In the genomic region with DNA sequence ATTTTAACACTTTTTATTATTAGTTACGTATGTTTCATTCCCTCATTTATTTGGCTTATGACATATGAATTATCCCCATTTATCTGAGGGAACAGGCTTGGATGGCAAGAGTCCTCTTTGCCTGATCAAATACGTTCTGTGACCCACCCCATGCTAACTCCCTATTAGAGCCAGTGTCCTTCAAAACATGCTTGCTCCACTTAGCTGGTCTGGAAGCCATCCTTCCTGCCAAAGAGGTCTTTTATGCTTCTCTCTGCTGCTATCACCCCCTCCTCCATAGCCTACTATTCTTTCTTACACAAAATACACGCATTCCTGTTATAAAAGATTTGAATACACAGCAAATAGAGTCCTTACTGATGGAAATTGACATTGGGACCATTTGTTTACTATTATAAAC, we compare ENCODE assay signal across 19 cellular contexts. TPM values are rescaled to one million over a fixed set of nuclear protein-coding genes. Genes with fewer than 3 reads are reported as not detected.
A peak's percentile ranks its signal among the peaks of the same experiment; 100 is the strongest.
DNase-seq lines count a peak whose midpoint lies in the region; ATAC-seq, FAIRE-seq and TF ChIP-seq lines count a peak whose summit lies in the region.
"Had no signal": no experiment of that assay in that cellular context is flagged by ENCODE, and none has a peak within 500 bp of the region (broad histone marks: within the 10 kb centered on the region; RNA-seq: fewer than 3 reads in every experiment).

No MANE protein-coding gene starts in this region.

- H3K4me3 ChIP-seq in A549 (no peak overlapping the region), SK-N-MC (no peak overlapping the region), iPS-20b (ENCODE audit: low read length) (no peak overlapping the region)
- H3K4me3 ChIP-seq: SJSA1 had no signal

- TF ChIP-seq CTCF in 22Rv1 (IDR thresholded peaks at IDR 0.05) (no peak), A549 (IDR thresholded peaks at IDR 0.05) (no peak)

- H3K4me1 ChIP-seq in A549 (peaks cover 59% of the 10 kb centered on the region), iPS-20b (ENCODE audit: insufficient read depth, low read length) (peaks cover 2% of the 10 kb centered on the region; the same call in 1 of the 2 replicates)

- POLR2A ChIA-PET in A549 (lab: Yijun Ruan, JAX), result interaction anchor here (0.6 to 1.2 kb wide), 2 partner anchors 16 to 690 kb away, joined by 3 to 4 read pairs; no protein-coding TSS in a partner anchor

- DNase-seq in A549 (ENCODE audit: low read depth in 1 of 2, low spot score in 1 of 2), result no peak
- no peak for DNase-seq in SK-N-MC (ENCODE audit: low read depth, low spot score)
- DNase-seq in NCI-H2227 treated with DMSO at 0.1 percent for 48 hours (lab: John Stamatoyannopoulos, UW), result no peak
- DNase-seq in cortex of kidney (lab: John Stamatoyannopoulos, UW), result no peak
- DNase-seq: DMS79; H7; KBM-7; NCI-H1092; NCI-H1436 treated with DMSO at 0.1 percent for 48 hours; NCI-H1930; NCI-H510A treated with DMSO at 0.1 percent for 48 hours; NCI-H774; NK-92 treated with Interleukin-12 subunit alpha and Interleukin-12 subunit beta, amount 100 ng/mL, for 24 hours had no signal

- no peak for TF ChIP-seq POLR2A in A549 (IDR thresholded peaks at IDR 0.05; ENCODE audit: low read length)

- TF ChIP-seq RAD21 in A549 (conservative IDR thresholded peaks at IDR 0.05 in 1 of 2, IDR thresholded peaks at IDR 0.05 in 1 of 2), result no peak

- H3K9me3 ChIP-seq in A549 (no peaks in the 10 kb centered on the region), SK-N-MC (ENCODE audit: low read depth, low read length) (no peaks in the 10 kb centered on the region), iPS-20b (ENCODE audit: insufficient read depth, low read depth, low read length) (no peaks in the 10 kb centered on the region)
- H3K9me3 ChIP-seq: SJSA1 had no signal

- H3K27me3 ChIP-seq in iPS-20b (ENCODE audit: insufficient read depth, low read length), result no peaks in the 10 kb centered on the region
- H3K27me3 ChIP-seq: SJSA1 had no signal

- TF ChIP-seq EP300 in A549 (IDR thresholded peaks at IDR 0.05), result no peak

- H3K36me3 ChIP-seq in SK-N-MC (ENCODE audit: insufficient read depth, low read length) (peaks cover 49% of the 10 kb centered on the region), iPS-20b (ENCODE audit: insufficient read depth, low read depth, low read length) (peaks cover 54% of the 10 kb centered on the region)

- H3K27ac ChIP-seq in 22Rv1 (peak overlapping the region; percentile 66), A549 (peak overlapping the region; percentile 44 to 76; a peak in 3 of 6 replicates), SK-N-MC (peak overlapping the region; percentile 66; the same call in 1 of the 2 replicates), iPS-20b (ENCODE audit: low read length) (no peak overlapping the region)
- H3K27ac ChIP-seq: C4-2B, SJSA1 had no signal

- H3K4me2 ChIP-seq in A549, result peak overlapping the region; percentile 60; the same call in 2 of the 3 replicates

- no peak for FAIRE-seq in A549 (lab: Jason Lieb, UNC)

- CTCF ChIA-PET in A549 (lab: Yijun Ruan, JAX), result interaction anchor here (0.6 to 1.2 kb wide), 2 partner anchors 61 to 1619 kb away, joined by 4 read pairs; no protein-coding TSS in a partner anchor

- ATAC-seq in A549, result no peak
- no peak for ATAC-seq in GM19324 (IDR thresholded peaks at IDR 0.05; ENCODE audit: low FRiP score, unreplicated experiment)
- ATAC-seq: Right ventricle myocardium inferior had no signal

- WGBS in A549 (ENCODE audit: missing lambda C conversion rate), result 90% methylated on average over 3 of the region's 3 CpGs

- no peak overlapping the region for H3K9ac ChIP-seq in SK-N-MC (ENCODE audit: insufficient read length)
- H3K9ac ChIP-seq in iPS-20b (ENCODE audit: low read depth, low read length), result 0 out of 2 replicates have a peak overlapping the region, but pooled peaks have one; percentile 21

TF ChIP-seq in A549, 52 proteins besides CTCF, POLR2A, EP300 and RAD21 (continues in another document):
- TF ChIP-seq SMC3 (IDR thresholded peaks at IDR 0.05) (no peak), ZSCAN20 (CRISPR knock-in tag; IDR thresholded peaks at IDR 0.05) (no peak), NR3C1 (IDR thresholded peaks at IDR 0.05) (no peak), MYC (IDR thresholded peaks at IDR 0.05; ENCODE audit: borderline replicate concordance, low read length) (no peak), ZFP36 (IDR thresholded peaks at IDR 0.05; ENCODE audit: borderline replicate concordance, partially characterized antibody) (no peak), TP53 (CRISPR knock-in tag; IDR thresholded peaks at IDR 0.05) (no peak), POLR2AphosphoS2 (conservative IDR thresholded peaks at IDR 0.05; ENCODE audit: low read length) (no peak), CBX8 (IDR thresholded peaks at IDR 0.05) (no peak), NPAS2 (CRISPR knock-in tag; IDR thresholded peaks at IDR 0.05; ENCODE audit: borderline replicate concordance) (no peak), FOSL2 (IDR thresholded peaks at IDR 0.05) (no peak), FOSL2 (CRISPR knock-in tag; IDR thresholded peaks at IDR 0.05) (no peak), CEBPB (IDR thresholded peaks at IDR 0.05) (no peak), MAFK (IDR thresholded peaks at IDR 0.05; ENCODE audit: partially characterized antibody) (no peak), HOXB13 (CRISPR knock-in tag; IDR thresholded peaks at IDR 0.05; ENCODE audit: low read depth) (no peak)
- TF ChIP-seq, protein P1, sequence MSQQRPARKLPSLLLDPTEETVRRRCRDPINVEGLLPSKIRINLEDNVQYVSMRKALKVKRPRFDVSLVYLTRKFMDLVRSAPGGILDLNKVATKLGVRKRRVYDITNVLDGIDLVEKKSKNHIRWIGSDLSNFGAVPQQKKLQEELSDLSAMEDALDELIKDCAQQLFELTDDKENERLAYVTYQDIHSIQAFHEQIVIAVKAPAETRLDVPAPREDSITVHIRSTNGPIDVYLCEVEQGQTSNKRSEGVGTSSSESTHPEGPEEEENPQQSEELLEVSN (IDR thresholded peaks at IDR 0.05; ENCODE audit: borderline replicate concordance, low read depth), result no peak
- TF ChIP-seq, protein P2, sequence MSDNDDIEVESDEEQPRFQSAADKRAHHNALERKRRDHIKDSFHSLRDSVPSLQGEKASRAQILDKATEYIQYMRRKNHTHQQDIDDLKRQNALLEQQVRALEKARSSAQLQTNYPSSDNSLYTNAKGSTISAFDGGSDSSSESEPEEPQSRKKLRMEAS (IDR thresholded peaks at IDR 0.05), result no peak
- TF ChIP-seq, protein P3, sequence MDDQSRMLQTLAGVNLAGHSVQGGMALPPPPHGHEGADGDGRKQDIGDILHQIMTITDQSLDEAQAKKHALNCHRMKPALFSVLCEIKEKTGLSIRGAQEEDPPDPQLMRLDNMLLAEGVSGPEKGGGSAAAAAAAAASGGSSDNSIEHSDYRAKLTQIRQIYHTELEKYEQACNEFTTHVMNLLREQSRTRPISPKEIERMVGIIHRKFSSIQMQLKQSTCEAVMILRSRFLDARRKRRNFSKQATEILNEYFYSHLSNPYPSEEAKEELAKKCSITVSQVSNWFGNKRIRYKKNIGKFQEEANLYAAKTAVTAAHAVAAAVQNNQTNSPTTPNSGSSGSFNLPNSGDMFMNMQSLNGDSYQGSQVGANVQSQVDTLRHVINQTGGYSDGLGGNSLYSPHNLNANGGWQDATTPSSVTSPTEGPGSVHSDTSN (IDR thresholded peaks at IDR 0.05), result no peak
- TF ChIP-seq, protein P4, sequence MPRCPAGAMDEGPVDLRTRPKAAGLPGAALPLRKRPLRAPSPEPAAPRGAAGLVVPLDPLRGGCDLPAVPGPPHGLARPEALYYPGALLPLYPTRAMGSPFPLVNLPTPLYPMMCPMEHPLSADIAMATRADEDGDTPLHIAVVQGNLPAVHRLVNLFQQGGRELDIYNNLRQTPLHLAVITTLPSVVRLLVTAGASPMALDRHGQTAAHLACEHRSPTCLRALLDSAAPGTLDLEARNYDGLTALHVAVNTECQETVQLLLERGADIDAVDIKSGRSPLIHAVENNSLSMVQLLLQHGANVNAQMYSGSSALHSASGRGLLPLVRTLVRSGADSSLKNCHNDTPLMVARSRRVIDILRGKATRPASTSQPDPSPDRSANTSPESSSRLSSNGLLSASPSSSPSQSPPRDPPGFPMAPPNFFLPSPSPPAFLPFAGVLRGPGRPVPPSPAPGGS (IDR thresholded peaks at IDR 0.05), result no peak

RNA-seq across cellular contexts. Expression of a gene that starts 6.4 kb away (rescaled TPM):
- polyA plus RNA-seq in A549 (2011; rRNA removed), result 126 and 143 TPM in 2 replicates
- 242 and 287 TPM in 2 replicates for polyA plus RNA-seq in A549 (2012; cell fraction: cytosol; rRNA removed)
- polyA plus RNA-seq in A549 (2012; cell fraction: nucleus; rRNA removed), result 157 and 173 TPM in 2 replicates
- 212 to 235 TPM (median 214 TPM) in 3 replicates for polyA plus RNA-seq in A549 (2017; fragmentation: RNase III; extraction: RNeasy Plus Mini Kit Qiagen cat#74134 plus additional on column Dnase treatment)
- 49.6 and 65.4 TPM in 2 replicates for polyA minus RNA-seq in A549 (2011; rRNA and poly(A)+ RNA removed)

RNA-seq across cellular contexts. Expression of a gene that starts 6.5 kb away (rescaled TPM):
- 24.9 and 25.1 TPM in 2 replicates for polyA plus RNA-seq in A549 (2011; rRNA removed)
- 9.0 and 9.4 TPM in 2 replicates for polyA plus RNA-seq in A549 (2012; cell fraction: cytosol; rRNA removed)
- 5.0 and 5.8 TPM in 2 replicates for polyA plus RNA-seq in A549 (2012; cell fraction: nucleus; rRNA removed)
- polyA plus RNA-seq in A549 (2017; fragmentation: RNase III; extraction: RNeasy Plus Mini Kit Qiagen cat#74134 plus additional on column Dnase treatment), result 16.6 to 21.9 TPM (median 18.2 TPM) in 3 replicates
- 14.1 and 19.3 TPM in 2 replicates for polyA minus RNA-seq in A549 (2011; rRNA and poly(A)+ RNA removed)
